ENCODE assay signal across 18 cellular contexts in the genomic region with DNA sequence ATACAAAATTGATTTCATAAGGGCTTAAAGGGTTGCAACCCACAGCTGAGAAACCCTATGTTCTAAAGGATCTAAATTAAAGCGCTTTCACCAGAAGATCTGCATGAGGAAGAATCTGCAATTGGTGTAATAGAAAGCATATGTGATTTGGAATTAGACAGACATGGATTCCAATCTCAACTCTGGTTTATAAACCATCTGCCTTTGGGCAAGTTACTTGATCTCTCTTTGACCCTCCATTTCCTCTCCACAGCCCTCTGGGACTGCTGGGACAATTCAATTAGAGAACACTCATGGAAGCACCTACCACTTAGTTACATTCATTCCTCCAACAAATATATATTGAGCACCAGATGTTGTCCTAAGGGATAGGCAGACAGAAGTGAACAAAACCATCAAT.
DNase-seq lines count a peak whose midpoint lies in the region; ATAC-seq and TF ChIP-seq lines count a peak whose summit lies in the region.
"Had no signal": no experiment of that assay in that cellular context is flagged by ENCODE, and none has a peak within 500 bp of the region (broad histone marks: within the 10 kb centered on the region; RNA-seq: fewer than 3 reads in every experiment).

No MANE protein-coding gene starts in this region.

- intact Hi-C loops in tibial artery (cut with DNase I; ENCODE audit: low total_unique reads) (no loop called here), right lobe of liver (cut with DNase I) (no loop called here)

- peak; percentile 36 for DNase-seq in EL
- peak in 1 of 2 experiments; percentile 52 for DNase-seq in SJCRH30
- peak; percentile 75 for DNase-seq in fibroblast of peridontal ligament (ENCODE audit: extremely low read depth)
- no peak for DNase-seq in tibial artery
- DNase-seq in right lobe of liver: no peak
- no peak for DNase-seq in iPS-NIHi11 (ENCODE audit: low spot score)
- DNase-seq in putamen (ENCODE audit: low spot score): no peak
- DNase-seq in mesenteric fat pad (ENCODE audit: low spot score): no peak
- DNase-seq: Caco-2; DMS53; MV-4-11; NCI-H1417 treated with DMSO at 0.1 percent for 48 hours; NCI-H2029 treated with DMSO at 0.1 percent for 48 hours; NCI-H226; NCI-H526; NK-92 treated with Interleukin-12 subunit alpha and Interleukin-12 subunit beta, amount 100 ng/mL, for 24 hours; OCI-M1 had no signal

- peak overlapping the region; percentile 52 for H3K27ac ChIP-seq in SJCRH30
- H3K27ac ChIP-seq in tibial artery: peak overlapping the region; percentile 53 to 67
- no peak overlapping the region for H3K27ac ChIP-seq in right lobe of liver

- no peak for TF ChIP-seq CTCF in tibial artery (IDR thresholded peaks at IDR 0.05)
- no peak for TF ChIP-seq CTCF in right lobe of liver (IDR thresholded peaks at IDR 0.05)

- no peak overlapping the region for H3K4me3 ChIP-seq in SJCRH30
- H3K4me3 ChIP-seq in tibial artery: no peak overlapping the region
- H3K4me3 ChIP-seq in right lobe of liver: no peak overlapping the region
- H3K4me3 ChIP-seq: GM23338 had no signal

- H3K9me3 ChIP-seq in SJCRH30 (replicated peaks): no peaks in the 10 kb centered on the region
- no peaks in the 10 kb centered on the region for H3K9me3 ChIP-seq in tibial artery
- no peaks in the 10 kb centered on the region for H3K9me3 ChIP-seq in right lobe of liver
- H3K9me3 ChIP-seq: Caco-2 had no signal

- WGBS in right lobe of liver (ENCODE audit: insufficient coverage, low coverage, low lambda C conversion rate, missing lambda C conversion rate): 92% methylated on average over 1 of the region's 1 CpG

- H3K36me3 ChIP-seq in SJCRH30 (peaks cover 65% of the 10 kb centered on the region), tibial artery (peaks cover 17 to 29% (median 18%) of the 10 kb centered on the region in 3 donors), right lobe of liver (no peaks in the 10 kb centered on the region)

- H3K4me1 ChIP-seq in SJCRH30: peaks cover 57% of the 10 kb centered on the region
- H3K4me1 ChIP-seq in tibial artery: peaks cover 0 to 69% (median 24%) of the 10 kb centered on the region in 4 donors
- H3K4me1 ChIP-seq in right lobe of liver: no peaks in the 10 kb centered on the region
- H3K4me1 ChIP-seq: Caco-2 had no signal

- no peak for ATAC-seq in right lobe of liver

- H3K27me3 ChIP-seq in SJCRH30 (no peaks in the 10 kb centered on the region), tibial artery (no peaks in the 10 kb centered on the region), right lobe of liver (no peaks in the 10 kb centered on the region)

- TF ChIP-seq POLR2A in right lobe of liver (IDR thresholded peaks at IDR 0.05): no peak

Comparison
In these comparisons a context has a peak if more than half of its experiments do, and no peak if none do; other contexts are left out.
1. DNase-seq: peak in EL (single experiment) and fibroblast of peridontal ligament (single experiment); none in tibial artery (0 of 2), right lobe of liver (0 of 3), iPS-NIHi11 (single experiment), putamen (single experiment) and mesenteric fat pad (single experiment).
2. H3K27ac ChIP-seq: peak in SJCRH30 (single experiment) and tibial artery (2 of 2); none in right lobe of liver (0 of 3).